8 cellular contexts compared by ENCODE assay signal in the genomic region with DNA sequence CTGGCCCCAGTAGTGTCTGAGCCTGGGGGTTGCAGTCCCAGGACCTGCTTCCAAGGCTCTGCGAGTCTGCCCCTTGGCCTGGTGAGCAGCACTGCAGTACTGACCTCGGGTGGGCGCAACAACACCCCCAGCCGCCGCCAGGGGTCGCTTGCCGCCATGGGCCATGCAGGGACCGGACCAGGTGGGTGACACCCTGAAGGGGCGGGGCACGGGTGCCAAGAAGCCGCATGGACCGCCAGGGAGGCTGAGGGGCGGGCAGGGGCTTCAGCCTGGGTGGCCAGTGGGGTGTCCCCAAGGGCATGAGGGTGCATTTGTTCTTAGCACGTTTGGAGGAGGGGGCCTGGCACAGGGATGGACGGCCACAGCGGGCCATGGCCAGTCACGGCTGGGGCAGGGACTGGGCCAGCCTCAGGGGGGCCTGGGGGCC. TPM values are rescaled to one million over a fixed set of nuclear protein-coding genes. Genes with fewer than 3 reads are reported as not detected.
DNase-seq lines count a peak whose midpoint lies in the region; ATAC-seq lines count a peak whose summit lies in the region.

No MANE protein-coding gene starts in this region.

- no peak overlapping the region for H3K4me3 Mint-ChIP-seq in T-cell
- no peak overlapping the region for H3K4me3 Mint-ChIP-seq in activated naive CD8-positive, alpha-beta T cell treated with anti-CD3 and anti-CD28 coated beads, Interleukin-2, amount 50 U/mL, for 24 hours

- H3K27ac Mint-ChIP-seq in T-cell, result no peak overlapping the region
- no peak overlapping the region for H3K27ac Mint-ChIP-seq in activated naive CD8-positive, alpha-beta T cell treated with anti-CD3 and anti-CD28 coated beads, Interleukin-2, amount 50 U/mL, for 24 hours

- ATAC-seq in T-cell (replicated peaks in 1 of 4), result peak; percentile 63 to 74 (median 68)
- peak; percentile 83 for ATAC-seq in activated naive CD8-positive, alpha-beta T cell treated with anti-CD3 and anti-CD28 coated beads, Interleukin-2, amount 50 U/mL, for 24 hours

- peaks cover 9% of the 10 kb centered on the region for H3K36me3 Mint-ChIP-seq in T-cell
- peaks cover 13% of the 10 kb centered on the region for H3K36me3 Mint-ChIP-seq in activated naive CD8-positive, alpha-beta T cell treated with anti-CD3 and anti-CD28 coated beads, Interleukin-2, amount 50 U/mL, for 24 hours (ENCODE audit: low read depth)

- CTCF ChIA-PET in T-cell (lab: Charles Lee), result interaction anchor here in 1 of 2 donors (0.7 kb wide), 1 partner anchor 166 kb away, joined by 6 read pairs; no protein-coding TSS in a partner anchor

- H3K27me3 Mint-ChIP-seq in T-cell, result peaks cover 0 to 2% of the 10 kb centered on the region in 2 donors
- no peaks in the 10 kb centered on the region for H3K27me3 Mint-ChIP-seq in activated naive CD8-positive, alpha-beta T cell treated with anti-CD3 and anti-CD28 coated beads, Interleukin-2, amount 50 U/mL, for 24 hours

- POLR2A ChIA-PET in T-cell (lab: Charles Lee), result no interaction called here

- no peaks in the 10 kb centered on the region for H3K9me3 Mint-ChIP-seq in T-cell
- no peaks in the 10 kb centered on the region for H3K9me3 Mint-ChIP-seq in activated naive CD8-positive, alpha-beta T cell treated with anti-CD3 and anti-CD28 coated beads, Interleukin-2, amount 50 U/mL, for 24 hours

- H3K4me1 Mint-ChIP-seq in T-cell, result peaks cover 0 to 4% (median 0%) of the 10 kb centered on the region in 3 donors
- peaks cover 3% of the 10 kb centered on the region for H3K4me1 Mint-ChIP-seq in activated naive CD8-positive, alpha-beta T cell treated with anti-CD3 and anti-CD28 coated beads, Interleukin-2, amount 50 U/mL, for 24 hours

- DNase-seq in NCI-H1417 (lab: John Stamatoyannopoulos, UW), result peak in 2 of 3 experiments; percentile 44 to 63
- no peak for DNase-seq in NCI-H1417 treated with DMSO at 0.1 percent for 48 hours (lab: John Stamatoyannopoulos, UW)
- peak; percentile 44 for DNase-seq in LHCN-M2 (ENCODE audit: low read depth)
- DNase-seq in T-cell, result peak; percentile 29 to 76 (median 62)
- peak; percentile 93 for DNase-seq in activated naive CD8-positive, alpha-beta T cell treated with anti-CD3 and anti-CD28 coated beads, Interleukin-2, amount 50 U/mL, for 24 hours
- peak; percentile 86 for DNase-seq in hepatic stellate cell (ENCODE audit: low spot score)
- DNase-seq in stimulated activated CD4-positive, alpha-beta T cell treated with anti-CD3 and anti-CD28 coated beads, Interleukin-12 subunit alpha, Interleukin-12 subunit beta, amount 100 ng/mL, for 48 hours (ENCODE audit: low read depth in 2 of 3, low spot score in 1 of 3), result peak; percentile 68 to 84 (median 77)
- DNase-seq in A172 (ENCODE audit: low spot score), result no peak

RNA-seq across cellular contexts. Expression of a gene that starts 25.0 kb away (rescaled TPM):
- total RNA-seq in LHCN-M2 (2014; rRNA removed) (54.8 and 59.6 TPM in 2 replicates), T-cell (100 to 1,000 TPM; 100 to 138 (median 127) TPM)
- 75.6 TPM for polyA plus RNA-seq in LHCN-M2 (2012)
- 39.6 and 55.0 TPM in 2 replicates for total RNA-seq in A172 (2014; rRNA removed; shearing (Covaris generic))

RNA-seq across cellular contexts. Expression of a gene that starts 25.2 kb away (rescaled TPM):
- total RNA-seq in LHCN-M2 (2014; rRNA removed) (61.3 and 62.2 TPM in 2 replicates), T-cell (10 to 100 TPM; 22.9 to 49.4 (median 46.3) TPM)
- polyA plus RNA-seq in LHCN-M2 (2012), result 21.4 TPM
- total RNA-seq in A172 (2014; rRNA removed; shearing (Covaris generic)), result 43.7 and 47.6 TPM in 2 replicates

RNA-seq across cellular contexts. Expression of a gene that starts 34.2 kb away (rescaled TPM):
- 167 and 173 TPM in 2 replicates for total RNA-seq in LHCN-M2 (2014; rRNA removed)
- polyA plus RNA-seq in LHCN-M2 (2012), result 62.0 TPM
- 10 to 100 TPM; 30.1 to 42.3 (median 36.1) TPM for total RNA-seq in T-cell
- 163 and 168 TPM in 2 replicates for total RNA-seq in A172 (2014; rRNA removed; shearing (Covaris generic))

RNA-seq across cellular contexts. Expression of a gene that starts 46.8 kb away (rescaled TPM):
- total RNA-seq in LHCN-M2 (2014; rRNA removed) (0.17 and 0.26 TPM in 2 replicates), T-cell (under 1 TPM in 3 of 5 donors, not detected in 2; 0.70 to 0.91 (median 0.90) TPM)
- polyA plus RNA-seq in LHCN-M2 (2012), result 0.12 TPM
- total RNA-seq in A172 (2014; rRNA removed; shearing (Covaris generic)), result 12.4 and 19.8 TPM in 2 replicates

Comparison
In these comparisons a context has a peak if more than half of its experiments do, and no peak if none do; other contexts are left out.
1. DNase-seq: peak in NCI-H1417 (2 of 3), LHCN-M2 (single experiment), T-cell (34 of 34), activated naive CD8-positive, alpha-beta T cell treated with anti-CD3 and anti-CD28 coated beads, Interleukin-2, amount 50 U/mL, for 24 hours (single experiment), hepatic stellate cell (single experiment) and stimulated activated CD4-positive, alpha-beta T cell treated with anti-CD3 and anti-CD28 coated beads, Interleukin-12 subunit alpha, Interleukin-12 subunit beta, amount 100 ng/mL, for 48 hours (3 of 3); none in NCI-H1417 treated with DMSO at 0.1 percent for 48 hours (single experiment) and A172 (single experiment).